In the genomic region with DNA sequence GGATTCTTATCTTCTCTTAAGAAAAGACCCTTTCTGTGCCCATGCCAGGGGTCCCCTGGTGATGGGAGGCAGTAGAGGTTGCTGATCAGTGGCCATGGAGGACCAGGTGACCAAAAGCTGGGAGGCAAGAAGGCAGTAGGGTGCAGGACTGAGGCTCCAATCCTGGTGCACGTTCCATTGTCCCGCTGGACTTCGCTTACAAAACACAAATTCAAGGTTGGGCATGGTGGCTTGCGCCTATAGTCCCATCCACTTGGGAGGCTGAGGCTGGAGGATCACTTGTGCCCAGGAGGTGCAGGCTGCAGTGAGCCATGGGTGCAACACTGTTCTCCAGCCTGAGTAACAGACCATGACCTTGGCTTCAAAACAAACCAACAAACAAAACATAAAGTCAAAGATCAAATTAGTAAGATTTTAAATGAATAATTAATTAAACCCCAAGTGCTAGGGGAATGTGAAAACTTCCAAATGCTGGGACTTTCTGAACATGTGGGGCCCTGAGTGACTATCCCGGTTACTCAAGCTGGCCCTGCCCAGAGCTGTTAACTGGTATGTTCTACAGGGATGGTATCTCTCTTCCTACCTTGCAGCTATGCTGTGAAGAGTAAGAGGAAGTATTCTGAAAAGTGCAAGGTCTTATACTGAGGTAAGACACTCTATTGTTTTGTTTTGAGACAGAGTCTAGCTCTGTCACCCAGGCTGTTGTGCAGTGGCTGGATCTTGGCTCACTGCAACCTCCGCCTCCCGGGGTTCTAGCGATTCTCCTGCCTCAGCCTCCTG, we compare ENCODE assay signal across 19 cellular contexts.
DNase-seq lines count a peak whose midpoint lies in the region; ATAC-seq, FAIRE-seq and TF ChIP-seq lines count a peak whose summit lies in the region.
"Had no signal": no experiment of that assay in that cellular context is flagged by ENCODE, and none has a peak within 500 bp of the region (broad histone marks: within the 10 kb centered on the region; RNA-seq: fewer than 3 reads in every experiment).

No MANE protein-coding gene starts in this region.

- H3K4me1 ChIP-seq in CD4-positive, alpha-beta memory T cell (ENCODE audit: insufficient read depth, low read length): peaks cover 48% of the 10 kb centered on the region
- H3K4me1 ChIP-seq in prostate gland (replicated peaks): no peaks in the 10 kb centered on the region
- H3K4me1 ChIP-seq in small intestine (ENCODE audit: control insufficient read depth in 2 of 2, insufficient read depth in 1 of 2, low read depth in 1 of 2, low read length in 1 of 2): no peaks in the 10 kb centered on the region

- no peaks in the 10 kb centered on the region for H3K36me3 ChIP-seq in CD4-positive, alpha-beta memory T cell (ENCODE audit: insufficient read depth, low read length)
- H3K36me3 ChIP-seq in prostate gland (no peaks in the 10 kb centered on the region), small intestine (ENCODE audit: control insufficient read depth in 2 of 2, insufficient read depth in 2 of 2, low read length in 2 of 2) (no peaks in the 10 kb centered on the region)
- H3K36me3 ChIP-seq: BLaER1, HAP-1, right atrium auricular region had no signal

- no peak for ATAC-seq in memory B cell (ENCODE audit: low read depth)
- no peak for ATAC-seq in HG02610 (IDR thresholded peaks at IDR 0.05; ENCODE audit: unreplicated experiment)
- ATAC-seq: activated CD4-positive, CD25-positive, alpha-beta regulatory T cell treated with anti-CD3 and anti-CD28 coated beads, Interleukin-2, amount 50 U/mL, for 24 hours had no signal

- no peak overlapping the region for H3K4me3 ChIP-seq in CD4-positive, alpha-beta memory T cell (ENCODE audit: low read length in 2 of 2)
- H3K4me3 ChIP-seq in prostate gland (no peak overlapping the region), small intestine (ENCODE audit: low read depth in 1 of 2, low read length in 2 of 2) (no peak overlapping the region)
- H3K4me3 ChIP-seq: BLaER1, HAP-1, right atrium auricular region had no signal

- no peaks in the 10 kb centered on the region for H3K27me3 ChIP-seq in CD4-positive, alpha-beta memory T cell (ENCODE audit: insufficient read depth, low read length)
- H3K27me3 ChIP-seq in prostate gland (replicated peaks; ENCODE audit: insufficient read depth) (no peaks in the 10 kb centered on the region), small intestine (ENCODE audit: control insufficient read depth in 2 of 2, insufficient read depth in 2 of 2, low read length in 2 of 2) (no peaks in the 10 kb centered on the region)
- H3K27me3 ChIP-seq: BLaER1, right atrium auricular region had no signal

- H3K27me3 Mint-ChIP-seq in CD4-positive, alpha-beta memory T cell: no peaks in the 10 kb centered on the region
- H3K27me3 Mint-ChIP-seq in T-helper 2 cell treated with Interferon-gamma antibody and Interleukin-4, amounts not matched to agents 5 μg/mL and 100 μg/mL, for 36 hours (ENCODE audit: low read depth): no peaks in the 10 kb centered on the region
- H3K27me3 Mint-ChIP-seq in memory B cell: no peaks in the 10 kb centered on the region

- H3K27ac ChIP-seq in CD4-positive, alpha-beta memory T cell (ENCODE audit: low read depth, low read length): no peak overlapping the region
- H3K27ac ChIP-seq in prostate gland: no peak overlapping the region
- H3K27ac ChIP-seq in small intestine (ENCODE audit: low read depth in 1 of 2, low read length in 1 of 2): no peak overlapping the region
- H3K27ac ChIP-seq: BLaER1, right atrium auricular region had no signal

- peak overlapping the region in 6 of 7 donors; percentile 35 to 80 (median 54) for H3K27ac Mint-ChIP-seq in CD4-positive, alpha-beta memory T cell
- peak overlapping the region; percentile 62 for H3K27ac Mint-ChIP-seq in T-helper 2 cell treated with Interferon-gamma antibody and Interleukin-4, amounts not matched to agents 5 μg/mL and 100 μg/mL, for 36 hours
- H3K27ac Mint-ChIP-seq in memory B cell: peak overlapping the region; percentile 84

- peaks cover 26 to 56% (median 40%) of the 10 kb centered on the region in 4 donors for H3K4me1 Mint-ChIP-seq in CD4-positive, alpha-beta memory T cell
- peaks cover 63% of the 10 kb centered on the region for H3K4me1 Mint-ChIP-seq in T-helper 2 cell treated with Interferon-gamma antibody and Interleukin-4, amounts not matched to agents 5 μg/mL and 100 μg/mL, for 36 hours (ENCODE audit: low read depth)
- H3K4me1 Mint-ChIP-seq in memory B cell: peaks cover 24% of the 10 kb centered on the region

- CTCF ChIA-PET in CD4-positive, alpha-beta memory T cell (lab: Charles Lee; ENCODE audit: partially characterized antibody): interaction anchor here (0.9 to 9.2 kb wide), 13 partner anchors 10 to 147 kb away, joined by 3 to 133 read pairs (median 9); a partner anchor contains a TSS

- H3K9me3 Mint-ChIP-seq in CD4-positive, alpha-beta memory T cell: no peaks in the 10 kb centered on the region
- H3K9me3 Mint-ChIP-seq in T-helper 2 cell treated with Interferon-gamma antibody and Interleukin-4, amounts not matched to agents 5 μg/mL and 100 μg/mL, for 36 hours: no peaks in the 10 kb centered on the region
- H3K9me3 Mint-ChIP-seq in memory B cell: no peaks in the 10 kb centered on the region

- H3K9me3 ChIP-seq in CD4-positive, alpha-beta memory T cell (ENCODE audit: control insufficient read depth in 1 of 2, low read length in 2 of 2): no peaks in the 10 kb centered on the region
- H3K9me3 ChIP-seq in prostate gland: no peaks in the 10 kb centered on the region
- H3K9me3 ChIP-seq in small intestine (ENCODE audit: control insufficient read depth, low read depth): no peaks in the 10 kb centered on the region
- H3K9me3 ChIP-seq: BLaER1, HAP-1, right atrium auricular region had no signal

- intact Hi-C loops in CD4-positive, alpha-beta memory T cell (cut with micrococcal nuclease): no loop called here
- intact Hi-C loops in prostate gland (cut with DNase I): loop anchor here (2.0 kb wide), 1 partner anchor 115 kb away; no protein-coding TSS in a partner anchor

- TF ChIP-seq POLR2A in prostate gland (IDR thresholded peaks at IDR 0.05): no peak

- DNase-seq in AML-193 (lab: John Stamatoyannopoulos, UW): peak; percentile 26 to 33
- no peak for DNase-seq in CD4-positive, alpha-beta memory T cell
- DNase-seq in T-helper 2 cell treated with Interferon-gamma antibody and Interleukin-4, amounts not matched to agents 5 μg/mL and 100 μg/mL, for 36 hours (ENCODE audit: low spot score): no peak
- no peak for DNase-seq in memory B cell (ENCODE audit: low spot score in 2 of 2)
- no peak for DNase-seq in GM10266 (ENCODE audit: extremely low spot score)
- no peak for DNase-seq in prostate gland (ENCODE audit: low spot score)
- no peak for DNase-seq in small intestine
- DNase-seq: amniotic stem cell; central memory CD4-positive, alpha-beta T cell; foreskin melanocyte; MM.1S; NCI-H2081 treated with DMSO at 0.1 percent for 48 hours; NCI-H69 had no signal

- peak overlapping the region in 1 of 8 donors; percentile 65 for H3K4me3 Mint-ChIP-seq in CD4-positive, alpha-beta memory T cell
- no peak overlapping the region for H3K4me3 Mint-ChIP-seq in T-helper 2 cell treated with Interferon-gamma antibody and Interleukin-4, amounts not matched to agents 5 μg/mL and 100 μg/mL, for 36 hours
- H3K4me3 Mint-ChIP-seq in memory B cell: no peak overlapping the region

- TF ChIP-seq CTCF in GM10266 (IDR thresholded peaks at IDR 0.05; ENCODE audit: control insufficient read depth, insufficient read depth, low read depth, missing control alignments) (no peak), prostate gland (IDR thresholded peaks at IDR 0.05) (no peak)

- H3K36me3 Mint-ChIP-seq in CD4-positive, alpha-beta memory T cell: no peaks in the 10 kb centered on the region
- H3K36me3 Mint-ChIP-seq in T-helper 2 cell treated with Interferon-gamma antibody and Interleukin-4, amounts not matched to agents 5 μg/mL and 100 μg/mL, for 36 hours (ENCODE audit: low read depth): no peaks in the 10 kb centered on the region
- H3K36me3 Mint-ChIP-seq in memory B cell: no peaks in the 10 kb centered on the region

- WGBS in prostate gland: 94% methylated on average over 8 of the region's 8 CpGs
- WGBS in small intestine, 3 donors: 89 to 95% (median 92%) methylated on average over 8 of the region's 8 CpGs

- POLR2A ChIA-PET in CD4-positive, alpha-beta memory T cell (lab: Charles Lee; ENCODE audit: partially characterized antibody): interaction anchor here (0.8 to 5.8 kb wide), 2 partner anchors 98 to 118 kb away, joined by 3 to 79 read pairs; a partner anchor contains a TSS

- no peak for FAIRE-seq in small intestine (lab: Jason Lieb, UNC)
- FAIRE-seq: endometrium had no signal

Comparison
In these comparisons a context has a peak if more than half of its experiments do, and no peak if none do; other contexts are left out.
1. DNase-seq: peak in AML-193 (2 of 2); none in CD4-positive, alpha-beta memory T cell (0 of 5), T-helper 2 cell treated with Interferon-gamma antibody and Interleukin-4, amounts not matched to agents 5 μg/mL and 100 μg/mL, for 36 hours (single experiment), memory B cell (0 of 2), GM10266 (single experiment), prostate gland (single experiment) and small intestine (single experiment).
2. Peak in every context shown above with its lines, with median percentiles within 50 percentile points of each other: H3K27ac Mint-ChIP-seq.